ENCODE assay signal across 11 cellular contexts in the genomic region with DNA sequence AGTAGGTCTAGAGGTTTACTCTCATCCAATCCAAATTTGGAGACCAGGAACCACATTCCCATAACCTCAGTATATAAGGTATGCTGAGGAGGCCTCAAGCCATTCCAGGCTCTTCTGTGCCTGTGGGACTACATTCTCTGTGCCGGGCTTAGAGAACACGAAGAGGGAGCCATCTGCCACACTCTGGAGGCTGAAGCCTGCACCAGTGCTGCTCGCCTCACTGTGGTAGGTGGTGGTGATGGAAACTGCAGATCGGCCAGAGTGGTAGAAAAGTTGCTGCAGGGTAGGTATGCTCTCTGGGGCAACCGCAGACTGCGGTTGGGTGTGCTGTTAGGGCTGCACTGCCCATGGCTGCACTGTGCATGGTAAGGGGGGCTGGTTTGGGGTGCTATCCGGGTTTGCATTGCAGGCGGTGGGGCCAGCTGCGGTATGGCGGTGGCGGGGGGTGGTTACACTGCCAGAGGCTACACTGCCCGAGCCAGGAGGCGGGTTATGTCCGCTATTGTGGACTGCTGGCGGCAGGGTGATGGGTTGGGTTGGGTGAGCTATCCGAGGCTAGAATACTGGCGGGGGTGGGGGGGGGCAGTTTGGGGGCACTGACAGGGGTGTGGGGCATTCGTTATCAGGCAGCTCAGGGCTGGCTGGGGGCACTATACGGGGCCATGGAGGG.
"Had no signal": no experiment of that assay in that cellular context is flagged by ENCODE, and none has a peak within 500 bp of the region (broad histone marks: within the 10 kb centered on the region; RNA-seq: fewer than 3 reads in every experiment).

No MANE protein-coding gene starts in this region.

- ATAC-seq: left colon had no signal

- DNase-seq: activated CD4-positive, alpha-beta T cell treated with anti-CD3 and anti-CD28 coated beads for 4 hours; activated naive CD4-positive, alpha-beta T cell treated with Interleukin-2 at 50 U/mL for 16 hours; left colon; naive B cell had no signal

- H3K4me2 ChIP-seq: smooth muscle cell had no signal

- H3K9me3 ChIP-seq: esophagus muscularis mucosa had no signal

- FAIRE-seq: astrocyte, endometrium had no signal

- H3K27ac ChIP-seq: esophagus muscularis mucosa, tibial nerve, VCaP had no signal

- H3K4me3 ChIP-seq: esophagus muscularis mucosa, lung, smooth muscle cell, tibial nerve had no signal

- H3K27me3 ChIP-seq: esophagus muscularis mucosa, tibial nerve had no signal

- H3K36me3 ChIP-seq: esophagus muscularis mucosa, tibial nerve had no signal
